In genomic region chr1:196535727-196536126, GRCh38 we compare ENCODE assay signal across 1 cellular context.
TF ChIP-seq lines count a peak whose summit lies in the region.

No MANE protein-coding gene starts in this region.

TF ChIP-seq in K562, 482 proteins besides CTCF, POLR2A, EP300 and RAD21 (continued from another document):
- 0 out of 2 replicates have a peak, but pooled peaks have one; percentile 29 for TF ChIP-seq ZBTB33 (CRISPR knock-in tag; IDR thresholded peaks at IDR 0.05)
- TF ChIP-seq SREBF2 (CRISPR knock-in tag; IDR thresholded peaks at IDR 0.05): no peak
- TF ChIP-seq TAL1 (IDR thresholded peaks at IDR 0.05): no peak
- TF ChIP-seq JUND (IDR thresholded peaks at IDR 0.05; ENCODE audit: borderline replicate concordance, low read depth, low read length): no peak
- no peak for TF ChIP-seq JUND (tag; IDR thresholded peaks at IDR 0.05; ENCODE audit: borderline replicate concordance, low read depth, low read length)
- no peak for TF ChIP-seq ARID2 (IDR thresholded peaks at IDR 0.05)
- TF ChIP-seq TRIM24 (IDR thresholded peaks at IDR 0.05): peak in 1 of 2 experiments; percentile 59; a peak in 2 of 4 replicates
- no peak for TF ChIP-seq MYBL2 (IDR thresholded peaks at IDR 0.05; ENCODE audit: low read depth)
- no peak for TF ChIP-seq MYBL2 (CRISPR knock-in tag; IDR thresholded peaks at IDR 0.05; ENCODE audit: borderline replicate concordance)
- TF ChIP-seq THRAP3 (IDR thresholded peaks at IDR 0.05; ENCODE audit: borderline replicate concordance): no peak
- peak; percentile 78 for TF ChIP-seq ZFP36 (IDR thresholded peaks at IDR 0.05; ENCODE audit: low read depth, low read length, partially characterized antibody)
- TF ChIP-seq, protein P1, sequence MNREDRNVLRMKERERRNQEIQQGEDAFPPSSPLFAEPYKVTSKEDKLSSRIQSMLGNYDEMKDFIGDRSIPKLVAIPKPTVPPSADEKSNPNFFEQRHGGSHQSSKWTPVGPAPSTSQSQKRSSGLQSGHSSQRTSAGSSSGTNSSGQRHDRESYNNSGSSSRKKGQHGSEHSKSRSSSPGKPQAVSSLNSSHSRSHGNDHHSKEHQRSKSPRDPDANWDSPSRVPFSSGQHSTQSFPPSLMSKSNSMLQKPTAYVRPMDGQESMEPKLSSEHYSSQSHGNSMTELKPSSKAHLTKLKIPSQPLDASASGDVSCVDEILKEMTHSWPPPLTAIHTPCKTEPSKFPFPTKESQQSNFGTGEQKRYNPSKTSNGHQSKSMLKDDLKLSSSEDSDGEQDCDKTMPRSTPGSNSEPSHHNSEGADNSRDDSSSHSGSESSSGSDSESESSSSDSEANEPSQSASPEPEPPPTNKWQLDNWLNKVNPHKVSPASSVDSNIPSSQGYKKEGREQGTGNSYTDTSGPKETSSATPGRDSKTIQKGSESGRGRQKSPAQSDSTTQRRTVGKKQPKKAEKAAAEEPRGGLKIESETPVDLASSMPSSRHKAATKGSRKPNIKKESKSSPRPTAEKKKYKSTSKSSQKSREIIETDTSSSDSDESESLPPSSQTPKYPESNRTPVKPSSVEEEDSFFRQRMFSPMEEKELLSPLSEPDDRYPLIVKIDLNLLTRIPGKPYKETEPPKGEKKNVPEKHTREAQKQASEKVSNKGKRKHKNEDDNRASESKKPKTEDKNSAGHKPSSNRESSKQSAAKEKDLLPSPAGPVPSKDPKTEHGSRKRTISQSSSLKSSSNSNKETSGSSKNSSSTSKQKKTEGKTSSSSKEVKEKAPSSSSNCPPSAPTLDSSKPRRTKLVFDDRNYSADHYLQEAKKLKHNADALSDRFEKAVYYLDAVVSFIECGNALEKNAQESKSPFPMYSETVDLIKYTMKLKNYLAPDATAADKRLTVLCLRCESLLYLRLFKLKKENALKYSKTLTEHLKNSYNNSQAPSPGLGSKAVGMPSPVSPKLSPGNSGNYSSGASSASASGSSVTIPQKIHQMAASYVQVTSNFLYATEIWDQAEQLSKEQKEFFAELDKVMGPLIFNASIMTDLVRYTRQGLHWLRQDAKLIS (CRISPR knock-in tag; IDR thresholded peaks at IDR 0.05): no peak
- 0 out of 2 replicates have a peak, but pooled peaks have one; percentile 16 for TF ChIP-seq MAFG (tag; conservative IDR thresholded peaks at IDR 0.05)
- no peak for TF ChIP-seq REST (CRISPR knock-in tag; IDR thresholded peaks at IDR 0.05; ENCODE audit: low read depth)
- TF ChIP-seq CBX5 (IDR thresholded peaks at IDR 0.05; ENCODE audit: borderline replicate concordance, low read depth): peak; percentile 99
- TF ChIP-seq, protein P2, sequence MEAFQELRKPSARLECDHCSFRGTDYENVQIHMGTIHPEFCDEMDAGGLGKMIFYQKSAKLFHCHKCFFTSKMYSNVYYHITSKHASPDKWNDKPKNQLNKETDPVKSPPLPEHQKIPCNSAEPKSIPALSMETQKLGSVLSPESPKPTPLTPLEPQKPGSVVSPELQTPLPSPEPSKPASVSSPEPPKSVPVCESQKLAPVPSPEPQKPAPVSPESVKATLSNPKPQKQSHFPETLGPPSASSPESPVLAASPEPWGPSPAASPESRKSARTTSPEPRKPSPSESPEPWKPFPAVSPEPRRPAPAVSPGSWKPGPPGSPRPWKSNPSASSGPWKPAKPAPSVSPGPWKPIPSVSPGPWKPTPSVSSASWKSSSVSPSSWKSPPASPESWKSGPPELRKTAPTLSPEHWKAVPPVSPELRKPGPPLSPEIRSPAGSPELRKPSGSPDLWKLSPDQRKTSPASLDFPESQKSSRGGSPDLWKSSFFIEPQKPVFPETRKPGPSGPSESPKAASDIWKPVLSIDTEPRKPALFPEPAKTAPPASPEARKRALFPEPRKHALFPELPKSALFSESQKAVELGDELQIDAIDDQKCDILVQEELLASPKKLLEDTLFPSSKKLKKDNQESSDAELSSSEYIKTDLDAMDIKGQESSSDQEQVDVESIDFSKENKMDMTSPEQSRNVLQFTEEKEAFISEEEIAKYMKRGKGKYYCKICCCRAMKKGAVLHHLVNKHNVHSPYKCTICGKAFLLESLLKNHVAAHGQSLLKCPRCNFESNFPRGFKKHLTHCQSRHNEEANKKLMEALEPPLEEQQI (IDR thresholded peaks at IDR 0.05): no peak
- no peak for TF ChIP-seq PURB (CRISPR knock-in tag; IDR thresholded peaks at IDR 0.05; ENCODE audit: low read depth)
- no peak for TF ChIP-seq RAD51 (IDR thresholded peaks at IDR 0.05; ENCODE audit: borderline replicate concordance, low read depth)
- no peak for TF ChIP-seq ZFX (CRISPR knock-in tag; IDR thresholded peaks at IDR 0.05)
- TF ChIP-seq ETV5 (CRISPR knock-in tag; IDR thresholded peaks at IDR 0.05; ENCODE audit: low read depth): no peak
- TF ChIP-seq DNMT1 (IDR thresholded peaks at IDR 0.05): no peak
- no peak for TF ChIP-seq SIRT6 (IDR thresholded peaks at IDR 0.05; ENCODE audit: low read depth, low read length)
- TF ChIP-seq, protein P3, sequence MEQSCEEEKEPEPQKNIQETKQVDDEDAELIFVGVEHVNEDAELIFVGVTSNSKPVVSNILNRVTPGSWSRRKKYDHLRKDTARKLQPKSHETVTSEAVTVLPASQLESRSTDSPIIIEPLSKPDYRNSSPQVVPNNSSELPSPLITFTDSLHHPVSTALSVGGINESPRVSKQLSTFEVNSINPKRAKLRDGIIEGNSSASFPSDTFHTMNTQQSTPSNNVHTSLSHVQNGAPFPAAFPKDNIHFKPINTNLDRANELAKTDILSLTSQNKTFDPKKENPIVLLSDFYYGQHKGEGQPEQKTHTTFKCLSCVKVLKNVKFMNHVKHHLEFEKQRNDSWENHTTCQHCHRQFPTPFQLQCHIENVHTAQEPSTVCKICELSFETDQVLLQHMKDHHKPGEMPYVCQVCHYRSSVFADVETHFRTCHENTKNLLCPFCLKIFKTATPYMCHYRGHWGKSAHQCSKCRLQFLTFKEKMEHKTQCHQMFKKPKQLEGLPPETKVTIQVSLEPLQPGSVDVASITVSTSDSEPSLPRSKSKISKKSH (CRISPR knock-in tag; IDR thresholded peaks at IDR 0.05): no peak
- TF ChIP-seq CBX1 (IDR thresholded peaks at IDR 0.05; ENCODE audit: low read depth): peak; percentile 88
- TF ChIP-seq NFE2 (IDR thresholded peaks at IDR 0.05; ENCODE audit: low read depth): peak; percentile 45; the same call in 1 of the 2 replicates
- no peak for TF ChIP-seq ZNF232 (CRISPR knock-in tag; IDR thresholded peaks at IDR 0.05)
- no peak for TF ChIP-seq PPARD (CRISPR knock-in tag; IDR thresholded peaks at IDR 0.05)
- TF ChIP-seq, protein P4, sequence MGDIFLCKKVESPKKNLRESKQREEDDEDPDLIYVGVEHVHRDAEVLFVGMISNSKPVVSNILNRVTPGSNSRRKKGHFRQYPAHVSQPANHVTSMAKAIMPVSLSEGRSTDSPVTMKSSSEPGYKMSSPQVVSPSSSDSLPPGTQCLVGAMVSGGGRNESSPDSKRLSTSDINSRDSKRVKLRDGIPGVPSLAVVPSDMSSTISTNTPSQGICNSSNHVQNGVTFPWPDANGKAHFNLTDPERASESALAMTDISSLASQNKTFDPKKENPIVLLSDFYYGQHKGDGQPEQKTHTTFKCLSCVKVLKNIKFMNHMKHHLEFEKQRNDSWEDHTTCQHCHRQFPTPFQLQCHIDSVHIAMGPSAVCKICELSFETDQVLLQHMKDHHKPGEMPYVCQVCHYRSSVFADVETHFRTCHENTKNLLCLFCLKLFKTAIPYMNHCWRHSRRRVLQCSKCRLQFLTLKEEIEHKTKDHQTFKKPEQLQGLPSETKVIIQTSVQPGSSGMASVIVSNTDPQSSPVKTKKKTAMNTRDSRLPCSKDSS (IDR thresholded peaks at IDR 0.05; ENCODE audit: low read depth, partially characterized antibody): peak; percentile 32
- TF ChIP-seq, protein P5, sequence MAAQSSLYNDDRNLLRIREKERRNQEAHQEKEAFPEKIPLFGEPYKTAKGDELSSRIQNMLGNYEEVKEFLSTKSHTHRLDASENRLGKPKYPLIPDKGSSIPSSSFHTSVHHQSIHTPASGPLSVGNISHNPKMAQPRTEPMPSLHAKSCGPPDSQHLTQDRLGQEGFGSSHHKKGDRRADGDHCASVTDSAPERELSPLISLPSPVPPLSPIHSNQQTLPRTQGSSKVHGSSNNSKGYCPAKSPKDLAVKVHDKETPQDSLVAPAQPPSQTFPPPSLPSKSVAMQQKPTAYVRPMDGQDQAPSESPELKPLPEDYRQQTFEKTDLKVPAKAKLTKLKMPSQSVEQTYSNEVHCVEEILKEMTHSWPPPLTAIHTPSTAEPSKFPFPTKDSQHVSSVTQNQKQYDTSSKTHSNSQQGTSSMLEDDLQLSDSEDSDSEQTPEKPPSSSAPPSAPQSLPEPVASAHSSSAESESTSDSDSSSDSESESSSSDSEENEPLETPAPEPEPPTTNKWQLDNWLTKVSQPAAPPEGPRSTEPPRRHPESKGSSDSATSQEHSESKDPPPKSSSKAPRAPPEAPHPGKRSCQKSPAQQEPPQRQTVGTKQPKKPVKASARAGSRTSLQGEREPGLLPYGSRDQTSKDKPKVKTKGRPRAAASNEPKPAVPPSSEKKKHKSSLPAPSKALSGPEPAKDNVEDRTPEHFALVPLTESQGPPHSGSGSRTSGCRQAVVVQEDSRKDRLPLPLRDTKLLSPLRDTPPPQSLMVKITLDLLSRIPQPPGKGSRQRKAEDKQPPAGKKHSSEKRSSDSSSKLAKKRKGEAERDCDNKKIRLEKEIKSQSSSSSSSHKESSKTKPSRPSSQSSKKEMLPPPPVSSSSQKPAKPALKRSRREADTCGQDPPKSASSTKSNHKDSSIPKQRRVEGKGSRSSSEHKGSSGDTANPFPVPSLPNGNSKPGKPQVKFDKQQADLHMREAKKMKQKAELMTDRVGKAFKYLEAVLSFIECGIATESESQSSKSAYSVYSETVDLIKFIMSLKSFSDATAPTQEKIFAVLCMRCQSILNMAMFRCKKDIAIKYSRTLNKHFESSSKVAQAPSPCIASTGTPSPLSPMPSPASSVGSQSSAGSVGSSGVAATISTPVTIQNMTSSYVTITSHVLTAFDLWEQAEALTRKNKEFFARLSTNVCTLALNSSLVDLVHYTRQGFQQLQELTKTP (IDR thresholded peaks at IDR 0.05; ENCODE audit: low read depth in 1 of 2, partially characterized antibody in 2 of 2): no peak
- TF ChIP-seq YY1 (IDR thresholded peaks at IDR 0.05; ENCODE audit: borderline replicate concordance in 1 of 3, control insufficient read depth in 1 of 3, extremely low read depth in 1 of 3, insufficient read depth in 3 of 3, insufficient read length in 1 of 3, insufficient replicate concordance in 2 of 3, low read depth in 1 of 3, low read length in 2 of 3): peak in 1 of 3 experiments; percentile 42
- TF ChIP-seq, protein P6, sequence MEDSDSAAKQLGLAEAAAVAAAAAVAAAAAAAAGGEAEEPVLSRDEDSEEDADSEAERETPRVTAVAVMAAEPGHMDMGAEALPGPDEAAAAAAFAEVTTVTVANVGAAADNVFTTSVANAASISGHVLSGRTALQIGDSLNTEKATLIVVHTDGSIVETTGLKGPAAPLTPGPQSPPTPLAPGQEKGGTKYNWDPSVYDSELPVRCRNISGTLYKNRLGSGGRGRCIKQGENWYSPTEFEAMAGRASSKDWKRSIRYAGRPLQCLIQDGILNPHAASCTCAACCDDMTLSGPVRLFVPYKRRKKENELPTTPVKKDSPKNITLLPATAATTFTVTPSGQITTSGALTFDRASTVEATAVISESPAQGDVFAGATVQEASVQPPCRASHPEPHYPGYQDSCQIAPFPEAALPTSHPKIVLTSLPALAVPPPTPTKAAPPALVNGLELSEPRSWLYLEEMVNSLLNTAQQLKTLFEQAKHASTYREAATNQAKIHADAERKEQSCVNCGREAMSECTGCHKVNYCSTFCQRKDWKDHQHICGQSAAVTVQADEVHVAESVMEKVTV (CRISPR knock-in tag; IDR thresholded peaks at IDR 0.05): no peak
- TF ChIP-seq BHLHE40 (IDR thresholded peaks at IDR 0.05; ENCODE audit: low read length): no peak
- no peak for TF ChIP-seq MIER1 (IDR thresholded peaks at IDR 0.05; ENCODE audit: low read depth)
- no peak for TF ChIP-seq MTA2 (IDR thresholded peaks at IDR 0.05; ENCODE audit: low read depth)
- TF ChIP-seq CBX3 (IDR thresholded peaks at IDR 0.05; ENCODE audit: borderline replicate concordance in 1 of 2, low read length in 2 of 2): peak; percentile 90 to 99
- TF ChIP-seq, protein P7, sequence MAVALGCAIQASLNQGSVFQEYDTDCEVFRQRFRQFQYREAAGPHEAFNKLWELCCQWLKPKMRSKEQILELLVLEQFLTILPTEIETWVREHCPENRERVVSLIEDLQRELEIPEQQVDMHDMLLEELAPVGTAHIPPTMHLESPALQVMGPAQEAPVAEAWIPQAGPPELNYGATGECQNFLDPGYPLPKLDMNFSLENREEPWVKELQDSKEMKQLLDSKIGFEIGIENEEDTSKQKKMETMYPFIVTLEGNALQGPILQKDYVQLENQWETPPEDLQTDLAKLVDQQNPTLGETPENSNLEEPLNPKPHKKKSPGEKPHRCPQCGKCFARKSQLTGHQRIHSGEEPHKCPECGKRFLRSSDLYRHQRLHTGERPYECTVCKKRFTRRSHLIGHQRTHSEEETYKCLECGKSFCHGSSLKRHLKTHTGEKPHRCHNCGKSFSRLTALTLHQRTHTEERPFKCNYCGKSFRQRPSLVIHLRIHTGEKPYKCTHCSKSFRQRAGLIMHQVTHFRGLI (CRISPR knock-in tag; IDR thresholded peaks at IDR 0.05): no peak
